Comparison of ENCODE assay signal across 10 cellular contexts in genomic region chr15:29935296-29936020, GRCh38.
A peak's percentile ranks its signal among the peaks of the same experiment; 100 is the strongest.
DNase-seq lines count a peak whose midpoint lies in the region; ATAC-seq and TF ChIP-seq lines count a peak whose summit lies in the region.
"Had no signal": no experiment of that assay in that cellular context is flagged by ENCODE, and none has a peak within 500 bp of the region (broad histone marks: within the 10 kb centered on the region; RNA-seq: fewer than 3 reads in every experiment).

No MANE protein-coding gene starts in this region.

- H3K27me3 ChIP-seq in BE2C (peaks cover 30% of the 10 kb centered on the region), liver (ENCODE audit: control insufficient read depth in 4 of 4, insufficient read depth in 4 of 4, low read length in 3 of 4) (no peaks in the 10 kb centered on the region)
- H3K27me3 ChIP-seq in effector memory CD4-positive, alpha-beta T cell (replicated peaks; ENCODE audit: control insufficient read depth, insufficient read depth, low read length, poor library complexity, severe bottlenecking), result no peaks in the 10 kb centered on the region

- H3K4me3 Mint-ChIP-seq in chondrocyte (ENCODE audit: unreplicated experiment), result no peak overlapping the region
- H3K4me3 Mint-ChIP-seq: naive thymus-derived CD4-positive, alpha-beta T cell had no signal

- H3K4me1 Mint-ChIP-seq in chondrocyte (ENCODE audit: low read depth), result peaks cover 49% of the 10 kb centered on the region
- H3K4me1 Mint-ChIP-seq: naive thymus-derived CD4-positive, alpha-beta T cell had no signal

- H3K9me3 Mint-ChIP-seq in chondrocyte (ENCODE audit: low read depth), result no peaks in the 10 kb centered on the region
- H3K9me3 Mint-ChIP-seq: naive thymus-derived CD4-positive, alpha-beta T cell had no signal

- H3K36me3 ChIP-seq in BE2C (no peaks in the 10 kb centered on the region), liver (ENCODE audit: control insufficient read depth in 4 of 4, insufficient read depth in 3 of 4, low read depth in 1 of 4, low read length in 3 of 4) (no peaks in the 10 kb centered on the region)
- no peaks in the 10 kb centered on the region for H3K36me3 ChIP-seq in effector memory CD4-positive, alpha-beta T cell (ENCODE audit: control insufficient read depth, insufficient read depth, low read length)

- WGBS in liver, result 88% methylated on average over 3 of the region's 3 CpGs

- DNase-seq in BE2C (no peak), LNCaP clone FGC (ENCODE audit: low read depth) (no peak), chondrocyte (ENCODE audit: low spot score) (no peak), NCI-H1092 treated with DMSO at 0.1 percent for 48 hours (lab: John Stamatoyannopoulos, UW) (no peak)
- DNase-seq in effector memory CD4-positive, alpha-beta T cell, result no peak
- DNase-seq in activated CD4-positive, alpha-beta T cell treated with anti-CD3 and anti-CD28 coated beads for 1 hour, result no peak
- DNase-seq: stimulated activated CD4-positive, alpha-beta T cell treated with anti-CD3 and anti-CD28 coated beads, Interleukin-1b, Interleukin-23, amount 100 ng/mL, for 48 hours had no signal

- TF ChIP-seq CTCF in BE2C (IDR thresholded peaks at IDR 0.05; ENCODE audit: low read depth, low read length) (peak; percentile 26; the same call in 1 of the 2 replicates), LNCaP clone FGC (IDR thresholded peaks at IDR 0.05; ENCODE audit: control insufficient read depth, extremely low read depth, insufficient read depth) (peak; percentile 30), chondrocyte (IDR thresholded peaks at IDR 0.05) (peak; percentile 29), liver (IDR thresholded peaks at IDR 0.05; ENCODE audit: low read depth, low read length, missing input control) (peak; percentile 8)

- H3K36me3 Mint-ChIP-seq in chondrocyte (ENCODE audit: low read depth), result peaks cover 2% of the 10 kb centered on the region
- H3K36me3 Mint-ChIP-seq: naive thymus-derived CD4-positive, alpha-beta T cell had no signal

- no peaks in the 10 kb centered on the region for H3K9me3 ChIP-seq in BE2C
- no peaks in the 10 kb centered on the region for H3K9me3 ChIP-seq in liver (ENCODE audit: control insufficient read depth in 4 of 4, low read length in 3 of 4)
- no peaks in the 10 kb centered on the region for H3K9me3 ChIP-seq in effector memory CD4-positive, alpha-beta T cell (ENCODE audit: control insufficient read depth, low read length)

- H3K4me1 ChIP-seq in BE2C, result no peaks in the 10 kb centered on the region
- H3K4me1 ChIP-seq in liver (ENCODE audit: control insufficient read depth in 4 of 4, insufficient read depth in 4 of 4, low read length in 3 of 4), result peaks cover 0 to 10% (median 4%) of the 10 kb centered on the region in 4 donors
- no peaks in the 10 kb centered on the region for H3K4me1 ChIP-seq in effector memory CD4-positive, alpha-beta T cell (ENCODE audit: control insufficient read depth, insufficient read depth, low read length, poor library complexity, severe bottlenecking)

- no peak overlapping the region for H3K27ac Mint-ChIP-seq in chondrocyte (ENCODE audit: unreplicated experiment)

- peak; percentile 61 to 68 for TF ChIP-seq RAD21 in liver (IDR thresholded peaks at IDR 0.05)

- no peaks in the 10 kb centered on the region for H3K27me3 Mint-ChIP-seq in chondrocyte (ENCODE audit: low read depth)

- H3K27ac ChIP-seq in liver (ENCODE audit: low read depth in 1 of 2, low read length in 2 of 2), result no peak overlapping the region
- H3K27ac ChIP-seq in effector memory CD4-positive, alpha-beta T cell (ENCODE audit: insufficient read depth, low read length, poor library complexity, severe bottlenecking), result no peak overlapping the region

- ATAC-seq in HG03469 (IDR thresholded peaks at IDR 0.05; ENCODE audit: unreplicated experiment), result no peak
- ATAC-seq: naive thymus-derived CD4-positive, alpha-beta T cell had no signal

- no peak overlapping the region for H3K4me3 ChIP-seq in BE2C (ENCODE audit: low read depth, low read length)
- H3K4me3 ChIP-seq in LNCaP clone FGC (ENCODE audit: low read depth, low read length), result no peak overlapping the region
- no peak overlapping the region for H3K4me3 ChIP-seq in liver (ENCODE audit: low read depth in 1 of 3, low read length in 3 of 3)
- H3K4me3 ChIP-seq in effector memory CD4-positive, alpha-beta T cell (ENCODE audit: insufficient read depth, low read depth, low read length, poor library complexity, severe bottlenecking), result no peak overlapping the region

- no peak overlapping the region for H3K9ac ChIP-seq in liver (ENCODE audit: low read depth in 1 of 2, low read length in 2 of 2)

TF ChIP-seq in liver, 16 proteins besides CTCF, POLR2A, EP300 and RAD21:
- TF ChIP-seq HNF4A (conservative IDR thresholded peaks at IDR 0.05) (no peak), FOXA2 (IDR thresholded peaks at IDR 0.05) (no peak), FOXA1 (IDR thresholded peaks at IDR 0.05) (no peak)
TF ChIP-seq in liver: peak in this region for 0.
